Comparison of ENCODE assay signal across 9 cellular contexts in genomic region chr11:47425611-47426010, GRCh38. TPM values are rescaled to one million over a fixed set of nuclear protein-coding genes. Genes with fewer than 3 reads are reported as not detected.
DNase-seq lines count a peak whose midpoint lies in the region; ATAC-seq lines count a peak whose summit lies in the region.
"Had no signal": no experiment of that assay in that cellular context is flagged by ENCODE, and none has a peak within 500 bp of the region (broad histone marks: within the 10 kb centered on the region; RNA-seq: fewer than 3 reads in every experiment).

No MANE protein-coding gene starts in this region.

- H3K27me3 Mint-ChIP-seq in natural killer cell treated with Interleukin-12 subunit alpha and Interleukin-12 subunit beta and Interleukin-15 and Interleukin-18, amount 100 ng/mL, for 72 hours = no peaks in the 10 kb centered on the region

- peak overlapping the region; percentile 95 for H3K9ac ChIP-seq in BLaER1
- peak overlapping the region; percentile 65 to 75 for H3K9ac ChIP-seq in duodenal mucosa (ENCODE audit: low read depth in 1 of 2, low read length in 2 of 2)

- H3K9me3 Mint-ChIP-seq in natural killer cell treated with Interleukin-12 subunit alpha and Interleukin-12 subunit beta and Interleukin-15 and Interleukin-18, amount 100 ng/mL, for 72 hours = no peaks in the 10 kb centered on the region

- H3K4me3 ChIP-seq in BLaER1 = peak overlapping the region; percentile 92
- peak overlapping the region; percentile 100 for H3K4me3 ChIP-seq in MG63
- peak overlapping the region; percentile 84 to 92 for H3K4me3 ChIP-seq in duodenal mucosa (ENCODE audit: low read depth in 1 of 2, low read length in 2 of 2)

- peak overlapping the region; percentile 95 for H3K4me2 ChIP-seq in BLaER1

- peaks cover 24% of the 10 kb centered on the region for H3K36me3 Mint-ChIP-seq in natural killer cell treated with Interleukin-12 subunit alpha and Interleukin-12 subunit beta and Interleukin-15 and Interleukin-18, amount 100 ng/mL, for 72 hours

- H3K27me3 ChIP-seq in BLaER1 (no peaks in the 10 kb centered on the region), MG63 (no peaks in the 10 kb centered on the region), duodenal mucosa (ENCODE audit: control insufficient read depth in 1 of 2, insufficient read depth in 2 of 2, low read length in 2 of 2) (no peaks in the 10 kb centered on the region)

- DNase-seq in MG63 (no peak), SW 1271 (lab: John Stamatoyannopoulos, UW) (no peak), DMS53 treated with DMSO at 0.1 percent for 48 hours (lab: John Stamatoyannopoulos, UW; ENCODE audit: unreplicated experiment) (no peak), NCI-H1417 treated with DMSO at 0.1 percent for 48 hours (lab: John Stamatoyannopoulos, UW) (no peak), NCI-H446 treated with DMSO at 0.1 percent for 48 hours (lab: John Stamatoyannopoulos, UW) (no peak)
- DNase-seq in natural killer cell treated with Interleukin-12 subunit alpha and Interleukin-12 subunit beta and Interleukin-15 and Interleukin-18, amount 100 ng/mL, for 72 hours (ENCODE audit: low spot score) = no peak

- H3K36me3 ChIP-seq in BLaER1 = peaks cover 46% of the 10 kb centered on the region
- peaks cover 48% of the 10 kb centered on the region for H3K36me3 ChIP-seq in MG63
- peaks cover 17 to 39% of the 10 kb centered on the region in 2 donors for H3K36me3 ChIP-seq in duodenal mucosa (ENCODE audit: control insufficient read depth in 1 of 2, insufficient read depth in 2 of 2, low read length in 2 of 2)

- H3K27ac ChIP-seq in BLaER1 (peak overlapping the region; percentile 98), duodenal mucosa (ENCODE audit: low read depth, low read length) (peak overlapping the region; percentile 84)

- ATAC-seq in natural killer cell treated with Interleukin-12 subunit alpha and Interleukin-12 subunit beta and Interleukin-15 and Interleukin-18, amount 100 ng/mL, for 72 hours = no peak

- H3K4me1 Mint-ChIP-seq in natural killer cell treated with Interleukin-12 subunit alpha and Interleukin-12 subunit beta and Interleukin-15 and Interleukin-18, amount 100 ng/mL, for 72 hours (ENCODE audit: low read depth in 2 of 2) = peaks cover 23 to 30% of the 10 kb centered on the region in 2 donors

- no peaks in the 10 kb centered on the region for H4K20me1 ChIP-seq in BLaER1

- H3K4me1 ChIP-seq in BLaER1 (peaks cover 16% of the 10 kb centered on the region), duodenal mucosa (ENCODE audit: control insufficient read depth in 1 of 2, insufficient read depth in 2 of 2, low read length in 2 of 2) (peaks cover 7 to 11% of the 10 kb centered on the region in 2 donors)

- peak overlapping the region; percentile 92 for H3K4me3 Mint-ChIP-seq in natural killer cell treated with Interleukin-12 subunit alpha and Interleukin-12 subunit beta and Interleukin-15 and Interleukin-18, amount 100 ng/mL, for 72 hours

- peak overlapping the region; percentile 98 to 99 for H3K27ac Mint-ChIP-seq in natural killer cell treated with Interleukin-12 subunit alpha and Interleukin-12 subunit beta and Interleukin-15 and Interleukin-18, amount 100 ng/mL, for 72 hours

- no peaks in the 10 kb centered on the region for H3K9me3 ChIP-seq in BLaER1
- no peaks in the 10 kb centered on the region for H3K9me3 ChIP-seq in MG63
- no peaks in the 10 kb centered on the region for H3K9me3 ChIP-seq in duodenal mucosa (ENCODE audit: control insufficient read depth in 1 of 2, low read length in 2 of 2)

RNA-seq across cellular contexts. Expression of gene PSMC3, which starts 0.6 kb away (rescaled TPM):
- 147 and 165 TPM in 2 replicates for total RNA-seq in MG63 (2014; rRNA removed; shearing (Covaris generic); ENCODE audit: low replicate concordance)
- total RNA-seq in natural killer cell treated with Interleukin-12 subunit alpha and Interleukin-12 subunit beta and Interleukin-15 and Interleukin-18, amount 100 ng/mL, for 72 hours = 100 to 1,000 TPM; 175 to 216 TPM

RNA-seq across cellular contexts. Expression of gene SLC39A13, which starts 17.2 kb away (rescaled TPM):
- 34.0 and 51.1 TPM in 2 replicates for total RNA-seq in MG63 (2014; rRNA removed; shearing (Covaris generic); ENCODE audit: low replicate concordance)
- 10 to 100 TPM; 20.9 to 31.3 TPM for total RNA-seq in natural killer cell treated with Interleukin-12 subunit alpha and Interleukin-12 subunit beta and Interleukin-15 and Interleukin-18, amount 100 ng/mL, for 72 hours

RNA-seq across cellular contexts. Expression of gene RAPSN, which starts 23.3 kb away (rescaled TPM):
- 0.16 TPM in 1 of 2 replicates, not detected in the other for total RNA-seq in MG63 (2014; rRNA removed; shearing (Covaris generic); ENCODE audit: low replicate concordance)
- 1 to 10 TPM; 1.8 to 4.0 TPM for total RNA-seq in natural killer cell treated with Interleukin-12 subunit alpha and Interleukin-12 subunit beta and Interleukin-15 and Interleukin-18, amount 100 ng/mL, for 72 hours
- total RNA-seq: SK-MEL-5 had no signal

RNA-seq across cellular contexts. Expression of gene SPI1, which starts 47.3 kb away (rescaled TPM):
- total RNA-seq in MG63 (2014; rRNA removed; shearing (Covaris generic); ENCODE audit: low replicate concordance) = not detected in 2 replicates
- total RNA-seq in natural killer cell treated with Interleukin-12 subunit alpha and Interleukin-12 subunit beta and Interleukin-15 and Interleukin-18, amount 100 ng/mL, for 72 hours = 1 to 10 TPM; 2.0 to 2.5 TPM
- total RNA-seq: SK-MEL-5 had no signal
